Comparison of ENCODE assay signal across 8 cellular contexts in the genomic region with DNA sequence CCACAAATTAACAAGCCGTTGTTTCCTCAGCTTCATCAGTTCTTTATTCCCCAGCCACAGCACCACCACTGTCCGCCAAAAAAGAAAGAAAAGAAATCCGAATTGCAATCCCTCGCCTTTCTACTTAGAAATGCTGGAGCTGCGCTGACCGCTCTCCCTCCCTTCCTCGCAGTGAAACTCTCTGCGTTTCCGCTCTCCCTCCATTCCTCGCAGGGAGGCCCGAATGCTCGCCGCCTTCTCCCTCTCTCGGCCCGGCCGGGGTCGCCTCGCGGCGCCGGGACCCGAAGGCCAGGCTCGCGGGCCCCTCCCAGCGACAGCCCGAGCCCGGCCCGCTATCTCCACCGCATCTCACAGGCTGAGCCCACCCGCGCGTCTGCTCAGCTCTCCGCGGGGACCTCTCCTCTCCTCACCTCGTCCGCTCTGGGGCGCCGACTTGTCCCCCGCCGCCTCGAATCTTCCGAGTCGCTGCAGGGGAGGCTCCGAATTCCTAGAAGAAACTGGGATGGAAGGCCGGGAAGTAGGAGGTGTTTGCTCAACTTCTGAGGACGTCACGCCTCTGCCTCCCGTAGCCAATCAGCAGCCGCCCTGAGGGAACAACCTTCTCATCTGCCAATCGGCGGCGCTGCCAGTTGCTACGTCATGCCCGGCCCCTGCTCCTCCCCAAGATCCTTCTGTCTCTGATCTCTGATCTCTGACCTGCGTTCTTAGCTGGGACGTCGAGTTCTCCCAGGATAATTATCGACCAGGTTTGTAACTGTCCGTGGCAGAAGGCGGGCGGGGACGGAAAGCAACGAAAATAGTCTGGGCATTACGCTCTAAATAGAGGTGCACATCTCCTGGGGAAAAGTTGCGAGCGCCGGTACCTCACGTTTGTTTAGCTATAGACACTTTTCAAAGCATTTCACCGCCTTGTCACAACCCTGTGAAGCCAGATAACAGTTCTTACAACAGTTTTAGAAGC. TPM values are rescaled to one million over a fixed set of nuclear protein-coding genes. Genes with fewer than 3 reads are reported as not detected.
DNase-seq lines count a peak whose midpoint lies in the region; ATAC-seq and TF ChIP-seq lines count a peak whose summit lies in the region.

TSS of gene AASS (minus strand) at position 499 of the 961 bp plus-strand sequence. CDS start 10,523 bp downstream, outside the sequence.

- peak within 1 kb of the TSS; percentile 67 for H3K27ac Mint-ChIP-seq in T-helper 1 cell treated with Interleukin-12 subunit alpha and Interleukin-12 subunit beta and Interleukin-4 antibody, amounts not matched to agents 30 μg/mL and 1 μg/mL, for 36 hours

- H3K27me3 Mint-ChIP-seq in T-helper 1 cell treated with Interleukin-12 subunit alpha and Interleukin-12 subunit beta and Interleukin-4 antibody, amounts not matched to agents 30 μg/mL and 1 μg/mL, for 36 hours (ENCODE audit: low read depth) = peaks cover 33% of the 10 kb centered on the region

- H3K4me1 ChIP-seq in ascending aorta (peaks cover 0 to 12% of the 10 kb centered on the region in 2 donors), tibial nerve (peaks cover 0 to 22% (median 3%) of the 10 kb centered on the region in 4 donors)

- no peak for TF ChIP-seq POLR2A in NB4 (IDR thresholded peaks at IDR 0.05; ENCODE audit: extremely low read depth, insufficient read length)
- peak; percentile 82 to 97 for TF ChIP-seq POLR2A in tibial nerve (IDR thresholded peaks at IDR 0.05)

- H3K4me3 ChIP-seq in NB4 (ENCODE audit: low read depth, low read length) (peak within 1 kb of the TSS; percentile 27), ascending aorta (peak within 1 kb of the TSS; percentile 67 to 92), tibial nerve (peak within 1 kb of the TSS; percentile 76 to 83 (median 78))

- H3K27ac ChIP-seq in ascending aorta (peak within 1 kb of the TSS; percentile 99), tibial nerve (peak within 1 kb of the TSS; percentile 97 to 98 (median 98))

- H3K4me1 Mint-ChIP-seq in T-helper 1 cell treated with Interleukin-12 subunit alpha and Interleukin-12 subunit beta and Interleukin-4 antibody, amounts not matched to agents 30 μg/mL and 1 μg/mL, for 36 hours (ENCODE audit: low read depth) = peaks cover 10% of the 10 kb centered on the region

- no peaks in the 10 kb centered on the region for H3K36me3 ChIP-seq in ascending aorta
- no peaks in the 10 kb centered on the region for H3K36me3 ChIP-seq in tibial nerve

- H3K9me3 ChIP-seq in ascending aorta (no peaks in the 10 kb centered on the region), tibial nerve (no peaks in the 10 kb centered on the region)

- WGBS in tibial nerve, 2 donors = 0 to 1% methylated on average over 53 to 69 of the region's 69 CpGs

- peak within 1 kb of the TSS; percentile 95 for H3K4me3 Mint-ChIP-seq in T-helper 1 cell treated with Interleukin-12 subunit alpha and Interleukin-12 subunit beta and Interleukin-4 antibody, amounts not matched to agents 30 μg/mL and 1 μg/mL, for 36 hours

- H3K27me3 ChIP-seq in ascending aorta = no peaks in the 10 kb centered on the region
- no peaks in the 10 kb centered on the region for H3K27me3 ChIP-seq in tibial nerve

- peak; percentile 99 for DNase-seq in ELF-1 (ENCODE audit: low read depth, low spot score)
- DNase-seq in HCEC 1CT = peak; percentile 98
- DNase-seq in NB4 (ENCODE audit: low read depth) = peak; percentile 49
- DNase-seq in ascending aorta (ENCODE audit: low spot score in 2 of 2) = peak; percentile 88 to 98
- peak; percentile 97 for DNase-seq in left ventricle myocardium superior
- DNase-seq in posterior cingulate gyrus = peak; percentile 95 to 100 (median 98)
- peak; percentile 98 for DNase-seq in tibial nerve (ENCODE audit: low spot score in 2 of 2)

- intact Hi-C loops in ascending aorta (cut with DNase I) (loop anchor here (2.0 to 10.0 kb wide), 6 partner anchors 23 to 1391 kb away; partner anchors contain the start of genes CADPS2, FAM3C, ING3 and IQUB), left ventricle myocardium superior (cut with micrococcal nuclease) (no loop called here), posterior cingulate gyrus (cut with DNase I) (no loop called here)

- H3K9me3 Mint-ChIP-seq in T-helper 1 cell treated with Interleukin-12 subunit alpha and Interleukin-12 subunit beta and Interleukin-4 antibody, amounts not matched to agents 30 μg/mL and 1 μg/mL, for 36 hours = no peaks in the 10 kb centered on the region

- TF ChIP-seq EP300 in tibial nerve (IDR thresholded peaks at IDR 0.05) = peak; percentile 97 to 99

- peak; percentile 99 for ATAC-seq in left ventricle myocardium superior

- H3K36me3 Mint-ChIP-seq in T-helper 1 cell treated with Interleukin-12 subunit alpha and Interleukin-12 subunit beta and Interleukin-4 antibody, amounts not matched to agents 30 μg/mL and 1 μg/mL, for 36 hours (ENCODE audit: low read depth) = no peaks in the 10 kb centered on the region

- TF ChIP-seq CTCF in NB4 (IDR thresholded peaks at IDR 0.05; ENCODE audit: low read depth, low read length) (no peak), ascending aorta (IDR thresholded peaks at IDR 0.05) (no peak), tibial nerve (IDR thresholded peaks at IDR 0.05) (peak in 1 of 5 experiments; percentile 12)

RNA-seq across cellular contexts. Expression of gene AASS, which starts in this region (rescaled TPM):
- total RNA-seq in ascending aorta = 34.3 TPM
- total RNA-seq in left ventricle myocardium superior = 24.1 TPM
- total RNA-seq in tibial nerve = 100 to 1,000 TPM; 141 to 231 (median 189) TPM

Comparison
In these comparisons a context has a peak if more than half of its experiments do, and no peak if none do; other contexts are left out.
1. Peak in every context shown above with its lines: DNase-seq, ATAC-seq, H3K4me3 ChIP-seq and H3K27ac ChIP-seq.
2. DNase-seq: peak in every context shown above with its lines; median percentile 99 in ELF-1; 98 in posterior cingulate gyrus; 98 in HCEC 1CT; 98 in tibial nerve; 97 in left ventricle myocardium superior; 93 in ascending aorta; 49 in NB4.
3. H3K4me3 ChIP-seq: peak in every context shown above with its lines; median percentile 80 in ascending aorta; 78 in tibial nerve; 27 in NB4.